19 cellular contexts compared by ENCODE assay signal in genomic region chr11:36605221-36606216, GRCh38. TPM values are rescaled to one million over a fixed set of nuclear protein-coding genes. Genes with fewer than 3 reads are reported as not detected.
DNase-seq lines count a peak whose midpoint lies in the region; ATAC-seq and TF ChIP-seq lines count a peak whose summit lies in the region.
"Had no signal": no experiment of that assay in that cellular context is flagged by ENCODE, and none has a peak within 500 bp of the region (broad histone marks: within the 10 kb centered on the region; RNA-seq: fewer than 3 reads in every experiment).

No MANE protein-coding gene starts in this region.

- H3K9me3 ChIP-seq in BLaER1 (no peaks in the 10 kb centered on the region; the same call in 1 of the 2 replicates), osteoblast (ENCODE audit: low read depth, low read length) (no peaks in the 10 kb centered on the region), H9 (ENCODE audit: control insufficient read depth, low read depth, low read length) (no peaks in the 10 kb centered on the region)
- H3K9me3 ChIP-seq: ascending aorta, gastrocnemius medialis had no signal

- no peak overlapping the region for H2BK12ac ChIP-seq in H9 (ENCODE audit: insufficient read length, low read depth, low read length)

- WGBS in H9 (ENCODE audit: extremely low coverage, insufficient read length, low lambda C conversion rate), result no CpG with 5 or more reads among the region's 6 CpGs

- H3K4me3 Mint-ChIP-seq in H9, result no peak overlapping the region
- H3K4me3 Mint-ChIP-seq: CD4-positive, CD25-positive, alpha-beta regulatory T cell; nephron had no signal

- no peak overlapping the region for H2BK5ac ChIP-seq in H9 (ENCODE audit: insufficient read length, low read length)

- H3K56ac ChIP-seq in H9 (ENCODE audit: insufficient read length, low read depth, low read length), result no peak overlapping the region

- no peak overlapping the region for H2BK15ac ChIP-seq in H9 (ENCODE audit: low read depth, low read length)

- peak overlapping the region; percentile 97 for H3K27ac ChIP-seq in BLaER1
- H3K27ac ChIP-seq in osteoblast (ENCODE audit: low read depth, low read length), result no peak overlapping the region
- H3K27ac ChIP-seq in H9 (ENCODE audit: insufficient read length, low read depth, low read length), result no peak overlapping the region
- H3K27ac ChIP-seq: ascending aorta, gastrocnemius medialis, WERI-Rb-1 had no signal

- H3K14ac ChIP-seq in H9 (ENCODE audit: insufficient read depth, low read length), result no peak overlapping the region

- no peaks in the 10 kb centered on the region for H3K9me3 Mint-ChIP-seq in H9
- H3K9me3 Mint-ChIP-seq: CD4-positive, CD25-positive, alpha-beta regulatory T cell; nephron had no signal

- no peaks in the 10 kb centered on the region for H3K36me3 Mint-ChIP-seq in H9 (ENCODE audit: insufficient read depth in 1 of 3, low read depth in 3 of 3)
- H3K36me3 Mint-ChIP-seq: CD4-positive, CD25-positive, alpha-beta regulatory T cell had no signal

- no peak overlapping the region for H3K4ac ChIP-seq in H9 (ENCODE audit: low read depth, low read length)

- no peak overlapping the region for H3T11ph ChIP-seq in H9 (ENCODE audit: low read length)

- H3K4me1 Mint-ChIP-seq in H9, result no peaks in the 10 kb centered on the region
- H3K4me1 Mint-ChIP-seq: CD4-positive, CD25-positive, alpha-beta regulatory T cell; nephron had no signal

- TF ChIP-seq CTCF in osteoblast (IDR thresholded peaks at IDR 0.05; ENCODE audit: extremely low read depth, low read depth, low read length) (no peak), H9 (conservative IDR thresholded peaks at IDR 0.05) (no peak)

- H2BK120ac ChIP-seq in H9 (ENCODE audit: low read depth, low read length, poor library complexity, severe bottlenecking), result no peak overlapping the region

- H2AFZ ChIP-seq in osteoblast (ENCODE audit: low read length) (no peak overlapping the region), H9 (ENCODE audit: low read length) (no peak overlapping the region)

- no peak overlapping the region for H2AK5ac ChIP-seq in H9 (ENCODE audit: insufficient read length, low read length)

- H4K20me1 ChIP-seq in BLaER1 (no peaks in the 10 kb centered on the region), osteoblast (ENCODE audit: insufficient read depth, low read length) (no peaks in the 10 kb centered on the region), H9 (ENCODE audit: control insufficient read depth, insufficient read depth, insufficient read length) (no peaks in the 10 kb centered on the region)

- H4K5ac ChIP-seq in H9 (ENCODE audit: insufficient read length, low read depth, low read length), result no peak overlapping the region

- no peak overlapping the region for H3K27ac Mint-ChIP-seq in H9
- H3K27ac Mint-ChIP-seq: CD4-positive, CD25-positive, alpha-beta regulatory T cell; nephron had no signal

- no peak overlapping the region for H3K18ac ChIP-seq in H9 (ENCODE audit: insufficient read length, low read depth, low read length)

- H3K4me3 ChIP-seq in BLaER1, result peak overlapping the region; percentile 28
- no peak overlapping the region for H3K4me3 ChIP-seq in osteoblast (ENCODE audit: insufficient read depth, low read length)
- H3K4me3 ChIP-seq: ascending aorta, gastrocnemius medialis had no signal

- DNase-seq in C1 segment of cervical spinal cord (lab: John Stamatoyannopoulos, UW) (no peak), osteoblast (ENCODE audit: insufficient read length, low spot score, missing footprints) (no peak), NCI-H1417 treated with DMSO at 0.1 percent for 48 hours (lab: John Stamatoyannopoulos, UW) (no peak), H9 (no peak)
- DNase-seq: activated gamma-delta T cell; CD4-positive, CD25-positive, alpha-beta regulatory T cell; gastrocnemius medialis; Karpas-422; NCI-H187; NCI-H526 treated with DMSO at 0.1 percent for 48 hours; WERI-Rb-1 had no signal

- no peak overlapping the region for H2BK20ac ChIP-seq in H9 (ENCODE audit: low read depth, low read length, poor library complexity, severe bottlenecking)

- no peaks in the 10 kb centered on the region for H3K79me1 ChIP-seq in H9 (ENCODE audit: insufficient read depth, low read depth, low read length, poor library complexity, severe bottlenecking)

- H3K4me1 ChIP-seq in BLaER1, result peaks cover 99% of the 10 kb centered on the region
- no peaks in the 10 kb centered on the region for H3K4me1 ChIP-seq in osteoblast (ENCODE audit: insufficient read depth, low read length)
- no peaks in the 10 kb centered on the region for H3K4me1 ChIP-seq in H9 (ENCODE audit: insufficient read depth, low read length)
- H3K4me1 ChIP-seq: ascending aorta had no signal

- H4K8ac ChIP-seq in H9 (replicated peaks; ENCODE audit: insufficient read length, low read depth, low read length), result no peak overlapping the region

- peak overlapping the region; percentile 61 for H3K9ac ChIP-seq in BLaER1
- H3K9ac ChIP-seq in H9 (ENCODE audit: extremely low read depth, insufficient read length, low read length), result no peak overlapping the region

- no peaks in the 10 kb centered on the region for H3K23me2 ChIP-seq in H9 (ENCODE audit: insufficient read length, low read depth, low read length, poor library complexity, severe bottlenecking)

- no peaks in the 10 kb centered on the region for H3K27me3 Mint-ChIP-seq in H9 (ENCODE audit: low read depth)

- no peak overlapping the region for H4K91ac ChIP-seq in H9 (ENCODE audit: insufficient read length, low read depth, low read length)

- H3K4me2 ChIP-seq in BLaER1 (peak overlapping the region; percentile 89), osteoblast (ENCODE audit: insufficient read depth, low read length) (no peak overlapping the region), H9 (ENCODE audit: insufficient read depth, insufficient read length, low read length) (no peak overlapping the region)

- H3K79me2 ChIP-seq in osteoblast (ENCODE audit: insufficient read depth, low read length) (no peaks in the 10 kb centered on the region), H9 (ENCODE audit: insufficient read depth, low read length) (no peaks in the 10 kb centered on the region)

- H3K23ac ChIP-seq in H9 (ENCODE audit: insufficient read length, low read depth, low read length), result no peak overlapping the region

- H3K36me3 ChIP-seq in BLaER1, result no peaks in the 10 kb centered on the region
- no peaks in the 10 kb centered on the region for H3K36me3 ChIP-seq in osteoblast (ENCODE audit: insufficient read depth, low read length)
- H3K36me3 ChIP-seq: ascending aorta, WERI-Rb-1 had no signal

- peak; percentile 82 for ATAC-seq in GM18907 (IDR thresholded peaks at IDR 0.05; ENCODE audit: unreplicated experiment)
- ATAC-seq in HG02588 (IDR thresholded peaks at IDR 0.05; ENCODE audit: unreplicated experiment), result peak; percentile 59
- peak; percentile 76 for ATAC-seq in HG03439 (IDR thresholded peaks at IDR 0.05; ENCODE audit: unreplicated experiment)
- ATAC-seq: gastrocnemius medialis had no signal

- no peaks in the 10 kb centered on the region for H3K27me3 ChIP-seq in BLaER1
- H3K27me3 ChIP-seq in osteoblast (ENCODE audit: insufficient read depth, low read length), result no peaks in the 10 kb centered on the region
- H3K27me3 ChIP-seq in H9 (ENCODE audit: insufficient read depth, low read length), result no peaks in the 10 kb centered on the region
- H3K27me3 ChIP-seq: ascending aorta, gastrocnemius medialis had no signal

RNA-seq across cellular contexts. Expression of gene RAG2, which starts 7.5 kb away (rescaled TPM):
- total RNA-seq in osteoblast (not detected in 2 replicates), H9 (2021) (not detected in 2 replicates)
- total RNA-seq: A172; ascending aorta; CD4-positive, CD25-positive, alpha-beta regulatory T cell; gastrocnemius medialis; lung microvascular endothelial cell had no signal

RNA-seq across cellular contexts. Expression of gene IFTAP, which starts 11.2 kb away (rescaled TPM):
- total RNA-seq in osteoblast (32.1 and 33.7 TPM in 2 replicates), H9 (2021) (19.9 and 22.4 TPM in 2 replicates)
- total RNA-seq: CD4-positive, CD25-positive, alpha-beta regulatory T cell had no signal

RNA-seq across cellular contexts. Expression of gene RAG1, which starts 37.7 kb away (rescaled TPM):
- 0.36 and 0.59 TPM in 2 replicates for total RNA-seq in osteoblast
- total RNA-seq in H9 (2021), result 0.50 and 0.70 TPM in 2 replicates
